In the genomic region with DNA sequence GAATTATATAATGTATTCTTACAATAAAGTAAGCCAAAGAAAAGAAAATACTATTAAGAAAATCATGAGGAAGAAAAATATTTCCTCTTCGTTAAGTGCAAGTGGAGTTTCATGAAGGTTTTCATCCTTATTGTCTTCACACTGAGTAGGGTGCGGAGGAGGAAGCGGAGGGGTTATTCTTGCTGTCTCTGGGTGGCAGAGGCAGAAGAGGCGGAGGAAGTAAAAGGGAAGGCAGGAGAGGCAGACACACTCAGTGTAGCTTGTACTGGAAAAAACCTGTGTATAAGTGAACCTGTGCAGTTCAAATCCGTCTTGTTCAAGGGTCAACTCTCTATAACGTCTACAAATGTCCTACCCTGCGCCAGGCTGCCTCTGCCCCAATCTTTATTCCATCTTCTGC, we compare ENCODE assay signal across 23 cellular contexts. TPM values are rescaled to one million over a fixed set of nuclear protein-coding genes. Genes with fewer than 3 reads are reported as not detected.
DNase-seq lines count a peak whose midpoint lies in the region; ATAC-seq and TF ChIP-seq lines count a peak whose summit lies in the region.
"Had no signal": no experiment of that assay in that cellular context is flagged by ENCODE, and none has a peak within 500 bp of the region (broad histone marks: within the 10 kb centered on the region; RNA-seq: fewer than 3 reads in every experiment).

No MANE protein-coding gene starts in this region.

- H2BK15ac ChIP-seq in H9 (ENCODE audit: low read depth, low read length): no peak overlapping the region

- TF ChIP-seq CTCF in H9 (conservative IDR thresholded peaks at IDR 0.05) (no peak), endodermal cell (conservative IDR thresholded peaks at IDR 0.05) (no peak), transverse colon (IDR thresholded peaks at IDR 0.05) (no peak), uterus (IDR thresholded peaks at IDR 0.05) (no peak)

- no peak overlapping the region for H3K4me2 ChIP-seq in H9 (ENCODE audit: insufficient read depth, insufficient read length, low read length)
- H3K4me2 ChIP-seq: BLaER1 had no signal

- H3T11ph ChIP-seq in H9 (ENCODE audit: low read length): no peak overlapping the region

- H3K27ac Mint-ChIP-seq in H9 (no peak overlapping the region), endodermal cell (no peak overlapping the region)
- H3K27ac Mint-ChIP-seq: CD14-positive monocyte; CD4-positive, alpha-beta memory T cell; CD4-positive, CD25-positive, alpha-beta regulatory T cell; CD8-positive, alpha-beta memory T cell had no signal

- H3K27ac ChIP-seq in H9 (ENCODE audit: insufficient read length, low read depth, low read length) (no peak overlapping the region), endodermal cell (ENCODE audit: low read depth, low read length) (no peak overlapping the region), transverse colon (no peak overlapping the region), uterus (no peak overlapping the region)
- H3K27ac ChIP-seq: BLaER1 had no signal

- no peak for ATAC-seq in HG03571 (IDR thresholded peaks at IDR 0.05; ENCODE audit: unreplicated experiment)

- no peak for TF ChIP-seq EP300 in transverse colon (IDR thresholded peaks at IDR 0.05; ENCODE audit: low read depth)

- no peak overlapping the region for H4K8ac ChIP-seq in H9 (replicated peaks; ENCODE audit: insufficient read length, low read depth, low read length)

- H2BK5ac ChIP-seq in H9 (ENCODE audit: insufficient read length, low read length): no peak overlapping the region

- no peak overlapping the region for H2BK120ac ChIP-seq in H9 (ENCODE audit: low read depth, low read length, poor library complexity, severe bottlenecking)

- H3K4ac ChIP-seq in H9 (ENCODE audit: low read depth, low read length): no peak overlapping the region

- no peaks in the 10 kb centered on the region for H3K36me3 Mint-ChIP-seq in H9 (ENCODE audit: insufficient read depth in 1 of 3, low read depth in 3 of 3)
- peaks cover 23% of the 10 kb centered on the region for H3K36me3 Mint-ChIP-seq in endodermal cell (ENCODE audit: low read depth)
- H3K36me3 Mint-ChIP-seq: CD14-positive monocyte; CD4-positive, alpha-beta memory T cell; CD4-positive, CD25-positive, alpha-beta regulatory T cell; CD8-positive, alpha-beta memory T cell had no signal

- in situ Hi-C loops in transverse colon (cut with MboI; ENCODE audit: low pct_ligation_motif_present in 1 of 4, low pct_unique_long_range_greater_than_20kb in 1 of 4, low sequenced_read_pairs in 3 of 4): no loop called here

- no peaks in the 10 kb centered on the region for H3K27me3 ChIP-seq in H9 (ENCODE audit: insufficient read depth, low read length)
- H3K27me3 ChIP-seq in endodermal cell (ENCODE audit: control insufficient read depth, insufficient read depth, low read length, poor library complexity, severe bottlenecking): no peaks in the 10 kb centered on the region
- H3K27me3 ChIP-seq in transverse colon: no peaks in the 10 kb centered on the region
- no peaks in the 10 kb centered on the region for H3K27me3 ChIP-seq in uterus
- H3K27me3 ChIP-seq: BE2C, BLaER1 had no signal

- no peak for DNase-seq in H9
- DNase-seq in endodermal cell: peak; percentile 36
- peak in 24 of 42 donors; percentile 10 to 72 (median 37) for DNase-seq in head of caudate nucleus
- DNase-seq in putamen (ENCODE audit: low spot score): peak; percentile 29
- no peak for DNase-seq in HT-29 (ENCODE audit: low spot score)
- no peak for DNase-seq in transverse colon
- no peak for DNase-seq in uterus
- DNase-seq: 8988T; ACHN; BE2C; C1 segment of cervical spinal cord; Caco-2; Calu3; CD4-positive, alpha-beta memory T cell; CD4-positive, CD25-positive, alpha-beta regulatory T cell; CD8-positive, alpha-beta memory T cell; DMS79 treated with DMSO at 0.1 percent for 48 hours; GF-D8 had no signal

- no peak overlapping the region for H3K18ac ChIP-seq in H9 (ENCODE audit: insufficient read length, low read depth, low read length)

- no peaks in the 10 kb centered on the region for H4K20me1 ChIP-seq in H9 (ENCODE audit: control insufficient read depth, insufficient read depth, insufficient read length)
- H4K20me1 ChIP-seq: BLaER1 had no signal

- H3K4me3 Mint-ChIP-seq in H9 (no peak overlapping the region), endodermal cell (no peak overlapping the region)
- H3K4me3 Mint-ChIP-seq: CD14-positive monocyte; CD4-positive, alpha-beta memory T cell; CD4-positive, CD25-positive, alpha-beta regulatory T cell; CD8-positive, alpha-beta memory T cell had no signal

- intact Hi-C loops in head of caudate nucleus (cut with DNase I) (no loop called here), transverse colon (cut with DNase I; ENCODE audit: low total_unique reads) (no loop called here), uterus (cut with DNase I; ENCODE audit: low total_unique reads) (no loop called here)

- H3K9me3 Mint-ChIP-seq in H9 (no peaks in the 10 kb centered on the region; a peak in 1 of 5 replicates), endodermal cell (no peaks in the 10 kb centered on the region)
- H3K9me3 Mint-ChIP-seq: CD4-positive, alpha-beta memory T cell; CD4-positive, CD25-positive, alpha-beta regulatory T cell; CD8-positive, alpha-beta memory T cell had no signal

- no peak overlapping the region for H4K91ac ChIP-seq in H9 (ENCODE audit: insufficient read length, low read depth, low read length)

- H3K9me3 ChIP-seq in H9 (ENCODE audit: control insufficient read depth, low read depth, low read length): no peaks in the 10 kb centered on the region
- no peaks in the 10 kb centered on the region for H3K9me3 ChIP-seq in endodermal cell (ENCODE audit: control insufficient read depth, low read length)
- no peaks in the 10 kb centered on the region for H3K9me3 ChIP-seq in transverse colon
- H3K9me3 ChIP-seq in uterus: no peaks in the 10 kb centered on the region
- H3K9me3 ChIP-seq: BE2C, BLaER1, Caco-2 had no signal

- H2BK12ac ChIP-seq in H9 (ENCODE audit: insufficient read length, low read depth, low read length): no peak overlapping the region

- no peak overlapping the region for H3K14ac ChIP-seq in H9 (ENCODE audit: insufficient read depth, low read length)

- no peak overlapping the region for H3K23ac ChIP-seq in H9 (ENCODE audit: insufficient read length, low read depth, low read length)

- H2BK20ac ChIP-seq in H9 (ENCODE audit: low read depth, low read length, poor library complexity, severe bottlenecking): no peak overlapping the region

- H3K9ac ChIP-seq in H9 (ENCODE audit: extremely low read depth, insufficient read length, low read length): peak overlapping the region; percentile 8
- H3K9ac ChIP-seq in endodermal cell (ENCODE audit: extremely low read depth, low read length, poor library complexity, severe bottlenecking): no peak overlapping the region
- H3K9ac ChIP-seq: BLaER1 had no signal

- no peaks in the 10 kb centered on the region for H3K4me1 Mint-ChIP-seq in H9
- H3K4me1 Mint-ChIP-seq in endodermal cell: peaks cover 10% of the 10 kb centered on the region
- H3K4me1 Mint-ChIP-seq: CD14-positive monocyte; CD4-positive, alpha-beta memory T cell; CD4-positive, CD25-positive, alpha-beta regulatory T cell; CD8-positive, alpha-beta memory T cell had no signal

- no peaks in the 10 kb centered on the region for H3K79me2 ChIP-seq in H9 (ENCODE audit: insufficient read depth, low read length)

- H3K23me2 ChIP-seq in H9 (ENCODE audit: insufficient read length, low read depth, low read length, poor library complexity, severe bottlenecking): no peaks in the 10 kb centered on the region

- peaks cover 8% of the 10 kb centered on the region for H3K36me3 ChIP-seq in endodermal cell (ENCODE audit: control insufficient read depth, insufficient read depth, low read length)
- H3K36me3 ChIP-seq in transverse colon: no peaks in the 10 kb centered on the region
- no peaks in the 10 kb centered on the region for H3K36me3 ChIP-seq in uterus
- H3K36me3 ChIP-seq: BE2C, BLaER1 had no signal

- H3K79me1 ChIP-seq in H9 (ENCODE audit: insufficient read depth, low read depth, low read length, poor library complexity, severe bottlenecking): no peaks in the 10 kb centered on the region

- no peak overlapping the region for H3K56ac ChIP-seq in H9 (ENCODE audit: insufficient read length, low read depth, low read length)

- H3K4me1 ChIP-seq in H9 (ENCODE audit: insufficient read depth, low read length): no peaks in the 10 kb centered on the region
- no peaks in the 10 kb centered on the region for H3K4me1 ChIP-seq in endodermal cell (ENCODE audit: control insufficient read depth, insufficient read depth, low read length)
- no peaks in the 10 kb centered on the region for H3K4me1 ChIP-seq in transverse colon
- no peaks in the 10 kb centered on the region for H3K4me1 ChIP-seq in uterus
- H3K4me1 ChIP-seq: BE2C, BLaER1, Caco-2 had no signal

- no peak for TF ChIP-seq POLR2A in transverse colon (IDR thresholded peaks at IDR 0.05)
- TF ChIP-seq POLR2A in uterus (IDR thresholded peaks at IDR 0.05): no peak

- H3K27me3 Mint-ChIP-seq in H9 (ENCODE audit: low read depth) (no peaks in the 10 kb centered on the region), endodermal cell (ENCODE audit: insufficient read depth) (no peaks in the 10 kb centered on the region)
- H3K27me3 Mint-ChIP-seq: CD4-positive, alpha-beta memory T cell had no signal

- H4K5ac ChIP-seq in H9 (ENCODE audit: insufficient read length, low read depth, low read length): no peak overlapping the region

- H3K4me3 ChIP-seq in endodermal cell (ENCODE audit: low read length): no peak overlapping the region
- no peak overlapping the region for H3K4me3 ChIP-seq in transverse colon
- no peak overlapping the region for H3K4me3 ChIP-seq in uterus
- H3K4me3 ChIP-seq: BLaER1 had no signal

- no peak overlapping the region for H2AK5ac ChIP-seq in H9 (ENCODE audit: insufficient read length, low read length)

- WGBS in H9 (ENCODE audit: extremely low coverage, insufficient read length, low lambda C conversion rate): no CpG with 5 or more reads among the region's 7 CpGs
- 86 to 95% methylated on average over 5 to 7 of the region's 7 CpGs for WGBS in endodermal cell (ENCODE audit: insufficient coverage in 1 of 2, insufficient read length in 1 of 2), 2 experiments
- 87 to 92% methylated on average over 7 of the region's 7 CpGs for WGBS in transverse colon (ENCODE audit: low coverage in 1 of 2), 2 donors

- H2AFZ ChIP-seq in H9 (ENCODE audit: low read length): no peak overlapping the region

RNA-seq across cellular contexts. Expression of a gene that starts 22.0 kb away (rescaled TPM):
- 0.28 and 0.42 TPM in 2 replicates for total RNA-seq in H9 (2021)
- total RNA-seq in endodermal cell: 10 to 100 TPM in 1 of 2 donors, 1 to 10 TPM in 1; 4.4 to 10.5 TPM
- polyA plus RNA-seq in endodermal cell (2013, experiment 1 of 2): 0.39 TPM
- polyA plus RNA-seq in endodermal cell (2013, experiment 2 of 2): 0.33 TPM
- total RNA-seq in HT-29 (2014; rRNA removed; shearing (Covaris generic)): 2.3 and 2.6 TPM in 2 replicates
- 10 to 100 TPM; 27.5 to 81.2 (median 52.5) TPM for total RNA-seq in transverse colon
- not detected for total RNA-seq in uterus
- total RNA-seq: A673 had no signal
- polyA plus RNA-seq: AG04450; CD14-positive monocyte; CD8-positive, alpha-beta memory T cell had no signal

Comparison
In these comparisons a context has a peak if more than half of its experiments do, and no peak if none do; other contexts are left out.
1. DNase-seq: peak in endodermal cell (single experiment), head of caudate nucleus (24 of 42) and putamen (single experiment); none in H9 (single experiment), HT-29 (single experiment), transverse colon (single experiment) and uterus (0 of 2).